Comparison of ENCODE assay signal across 10 cellular contexts in the genomic region with DNA sequence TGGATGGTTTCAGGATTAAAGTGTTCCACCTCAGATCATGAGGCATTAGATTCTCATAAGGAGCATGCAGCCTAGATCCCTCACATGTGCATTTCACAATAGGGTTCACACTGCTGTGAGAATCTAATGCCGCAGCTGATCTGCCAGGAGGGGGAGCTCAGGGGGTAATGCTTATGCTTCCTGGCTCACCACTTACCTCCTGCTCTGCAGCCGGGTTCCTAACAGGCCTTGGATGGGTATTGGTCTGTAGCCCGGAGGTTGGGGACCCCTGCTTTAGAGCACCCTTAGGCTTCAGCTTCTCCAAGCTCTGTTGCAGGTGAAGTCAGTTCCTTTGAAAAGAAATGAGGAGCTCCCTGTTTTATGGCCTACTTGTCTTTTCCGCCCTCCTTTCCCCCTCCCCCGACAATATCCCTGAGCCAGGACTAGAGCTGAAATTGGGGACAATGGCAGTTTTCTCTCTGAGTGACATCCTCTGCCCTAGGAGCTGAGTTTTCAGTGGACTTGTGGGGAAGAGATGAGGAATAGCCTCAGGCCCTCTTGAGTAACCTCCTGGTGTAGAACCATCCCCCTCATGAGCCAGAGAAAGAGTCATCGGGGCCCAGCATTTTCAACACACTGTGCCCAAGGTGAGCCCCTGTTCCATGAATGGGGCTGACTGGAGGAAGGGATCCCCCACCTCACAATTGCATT. TPM values are rescaled to one million over a fixed set of nuclear protein-coding genes. Genes with fewer than 3 reads are reported as not detected.
A peak's percentile ranks its signal among the peaks of the same experiment; 100 is the strongest.
DNase-seq lines count a peak whose midpoint lies in the region; ATAC-seq, FAIRE-seq and TF ChIP-seq lines count a peak whose summit lies in the region.
"Had no signal": no experiment of that assay in that cellular context is flagged by ENCODE, and none has a peak within 500 bp of the region (broad histone marks: within the 10 kb centered on the region; RNA-seq: fewer than 3 reads in every experiment).

No MANE protein-coding gene starts in this region.

- no peaks in the 10 kb centered on the region for H4K20me1 ChIP-seq in GM12878 (ENCODE audit: control insufficient read depth, insufficient read depth)

- CTCF ChIA-PET in GM12878 (lab: Yijun Ruan, JAX) = interaction anchor here (2.3 kb wide), 2 partner anchors 13 to 15 kb away, joined by 10 to 14 read pairs; no protein-coding TSS in a partner anchor

- H3K9ac ChIP-seq in GM12878 (ENCODE audit: control insufficient read depth, insufficient read depth, low read length) (no peak overlapping the region), mesenchymal stem cell (ENCODE audit: low read length) (no peak overlapping the region)

- H3K27ac ChIP-seq in GM12878 (ENCODE audit: control insufficient read depth, insufficient read depth) (no peak overlapping the region), mesenchymal stem cell (ENCODE audit: low read length, poor library complexity, severe bottlenecking) (no peak overlapping the region), left lung (no peak overlapping the region), upper lobe of right lung (no peak overlapping the region)
- H3K27ac ChIP-seq: adrenal gland had no signal

- H3K79me2 ChIP-seq in GM12878 (ENCODE audit: control insufficient read depth, insufficient read depth, low read length) = no peaks in the 10 kb centered on the region

- H2BK120ac ChIP-seq in mesenchymal stem cell (ENCODE audit: low read depth, low read length) = no peak overlapping the region

- no peak overlapping the region for H3K14ac ChIP-seq in mesenchymal stem cell (ENCODE audit: low read length in 2 of 2)

- intact Hi-C loops in GM12878 (cut with micrococcal nuclease; ENCODE audit: unreplicated experiment) (no loop called here), left lung (cut with DNase I) (no loop called here), upper lobe of right lung (cut with DNase I) (no loop called here)

- POLR2A ChIA-PET in GM12878 (lab: Charles Lee) = interaction anchor here (0.6 to 1.3 kb wide), 3 partner anchors 10 to 16 kb away, joined by 3 to 5 read pairs (median 3); no protein-coding TSS in a partner anchor

- no peak overlapping the region for H4K91ac ChIP-seq in mesenchymal stem cell (ENCODE audit: low read length)

- H2AFZ ChIP-seq in GM12878 (ENCODE audit: control insufficient read depth, low read depth, low read length) (no peak overlapping the region), mesenchymal stem cell (ENCODE audit: low read depth, low read length) (no peak overlapping the region)

- peak; percentile 7 to 21 (median 15); a peak in 2 of 6 replicates for TF ChIP-seq CTCF in GM12878 (IDR thresholded peaks at IDR 0.05 in 2 of 3, conservative IDR thresholded peaks at IDR 0.05 in 1 of 3; ENCODE audit: control insufficient read depth in 2 of 3, extremely low read depth in 1 of 3, insufficient read depth in 1 of 3, low read depth in 3 of 3, low read length in 3 of 3)
- no peak for TF ChIP-seq CTCF in left lung (IDR thresholded peaks at IDR 0.05)
- no peak for TF ChIP-seq CTCF in upper lobe of right lung (IDR thresholded peaks at IDR 0.05)

- H2BK5ac ChIP-seq in mesenchymal stem cell (ENCODE audit: low read depth, low read length, poor library complexity, severe bottlenecking) = no peak overlapping the region

- RAD21 ChIA-PET in GM12878 (lab: Charles Lee; ENCODE audit: unreplicated experiment) = no interaction called here

- BruUV-seq in GM12878 (replicated peaks; lab: Mats Ljungman, UMichigan) = no TSS peak

- no peak for TF ChIP-seq POLR2A in GM12878 (IDR thresholded peaks at IDR 0.05; ENCODE audit: low read depth, low read length)

- in situ Hi-C loops in GM12878 (cut with MboI) = no loop called here

- no peak overlapping the region for H4K8ac ChIP-seq in mesenchymal stem cell (ENCODE audit: low read length)

- no peak for TF ChIP-seq EP300 in GM12878 (IDR thresholded peaks at IDR 0.05; ENCODE audit: borderline replicate concordance in 1 of 2, control insufficient read depth in 1 of 2, low read depth in 2 of 2, low read length in 2 of 2)

- H2BK15ac ChIP-seq in mesenchymal stem cell (ENCODE audit: low read depth, poor library complexity, severe bottlenecking) = no peak overlapping the region

- H3K36me3 ChIP-seq in GM12878 (ENCODE audit: control insufficient read depth in 2 of 2, insufficient read depth in 2 of 2, low read length in 1 of 2) (peaks cover 0 to 2% of the 10 kb centered on the region in 2 experiments; a peak in 3 of 4 replicates), mesenchymal stem cell (ENCODE audit: control insufficient read depth in 1 of 2, insufficient read depth in 2 of 2, low read depth in 1 of 2, low read length in 2 of 2) (no peaks in the 10 kb centered on the region), left lung (no peaks in the 10 kb centered on the region), upper lobe of right lung (no peaks in the 10 kb centered on the region)
- H3K36me3 ChIP-seq: adrenal gland had no signal

- ATAC-seq in GM12878 = peak; percentile 41; the same call in 2 of the 3 replicates
- no peak for ATAC-seq in left lung
- no peak for ATAC-seq in upper lobe of right lung
- ATAC-seq in GM21423 (IDR thresholded peaks at IDR 0.05; ENCODE audit: unreplicated experiment) = no peak

- no peaks in the 10 kb centered on the region for H3K27me3 ChIP-seq in GM12878 (replicated peaks in 1 of 2; ENCODE audit: control insufficient read depth in 2 of 2, insufficient read depth in 2 of 2, low read length in 1 of 2)
- no peaks in the 10 kb centered on the region for H3K27me3 ChIP-seq in mesenchymal stem cell (ENCODE audit: control insufficient read depth in 1 of 2, insufficient read depth in 1 of 2, low read length in 2 of 2)
- H3K27me3 ChIP-seq in left lung = no peaks in the 10 kb centered on the region
- no peaks in the 10 kb centered on the region for H3K27me3 ChIP-seq in upper lobe of right lung
- H3K27me3 ChIP-seq: adrenal gland had no signal

- H3K9me3 ChIP-seq in GM12878 (replicated peaks; ENCODE audit: control insufficient read depth, insufficient read depth, low read length) (no peaks in the 10 kb centered on the region), mesenchymal stem cell (ENCODE audit: control insufficient read depth, low read length) (no peaks in the 10 kb centered on the region), left lung (no peaks in the 10 kb centered on the region), upper lobe of right lung (no peaks in the 10 kb centered on the region)
- H3K9me3 ChIP-seq: adrenal gland had no signal

- no peak overlapping the region for H2BK12ac ChIP-seq in mesenchymal stem cell (ENCODE audit: low read length in 2 of 2)

- no peaks in the 10 kb centered on the region for H3K4me1 ChIP-seq in GM12878 (ENCODE audit: control insufficient read depth, insufficient read depth, low read length)
- peaks cover 8% of the 10 kb centered on the region for H3K4me1 ChIP-seq in mesenchymal stem cell (ENCODE audit: control insufficient read depth, insufficient read depth, low read depth, low read length)
- H3K4me1 ChIP-seq in left lung = no peaks in the 10 kb centered on the region
- H3K4me1 ChIP-seq in upper lobe of right lung = no peaks in the 10 kb centered on the region
- H3K4me1 ChIP-seq: adrenal gland had no signal

- H3K4me2 ChIP-seq in GM12878 (ENCODE audit: control insufficient read depth, insufficient read depth) (no peak overlapping the region), mesenchymal stem cell (ENCODE audit: low read length, poor library complexity, severe bottlenecking) (no peak overlapping the region)

- H3K79me1 ChIP-seq in mesenchymal stem cell (replicated peaks; ENCODE audit: low read length, poor library complexity, severe bottlenecking) = peaks cover 9% of the 10 kb centered on the region

- no peak overlapping the region for H3K23ac ChIP-seq in mesenchymal stem cell (ENCODE audit: low read length in 2 of 2)

- no peak overlapping the region for H3K18ac ChIP-seq in mesenchymal stem cell (ENCODE audit: low read depth in 1 of 2, low read length in 2 of 2)

- no peak for TF ChIP-seq RAD21 in GM12878 (IDR thresholded peaks at IDR 0.05; ENCODE audit: insufficient read depth, low read depth, low read length)

- FAIRE-seq in GM12878 (lab: Jason Lieb, UNC) = no peak

- H3K4me3 ChIP-seq in GM12878 (no peak overlapping the region), mesenchymal stem cell (ENCODE audit: insufficient read depth in 1 of 2, low read depth in 1 of 2, low read length in 2 of 2) (no peak overlapping the region), left lung (no peak overlapping the region), upper lobe of right lung (no peak overlapping the region)
- H3K4me3 ChIP-seq: adrenal gland had no signal

- no peak overlapping the region for H3K4ac ChIP-seq in mesenchymal stem cell (ENCODE audit: low read depth in 1 of 2, low read length in 2 of 2)

- SMC1A ChIA-PET in GM12878 (lab: Charles Lee; ENCODE audit: uncharacterized antibody, unreplicated experiment) = interaction anchor here (0.6 to 1.8 kb wide), 4 partner anchors 10 to 354 kb away, joined by 3 to 5 read pairs (median 4); no protein-coding TSS in a partner anchor

- peak; percentile 61 for DNase-seq in ELR (ENCODE audit: low read depth)
- peak; percentile 27 for DNase-seq in HT1080 (ENCODE audit: low read depth)
- DNase-seq in GM12878 (ENCODE audit: low read depth, low spot score) = no peak
- DNase-seq in mesenchymal stem cell = peak; percentile 43
- no peak for DNase-seq in left lung
- DNase-seq in upper lobe of right lung = no peak
- no peak for DNase-seq in activated CD4-positive, alpha-beta T cell treated with anti-CD3 and anti-CD28 coated beads for 48 hours
- DNase-seq: adrenal gland, T-helper 1 cell had no signal

- no peak overlapping the region for H2AK5ac ChIP-seq in mesenchymal stem cell (ENCODE audit: low read length, severe bottlenecking)

- 98% methylated on average over 6 of the region's 6 CpGs for WGBS in GM12878 (ENCODE audit: insufficient coverage, insufficient replicate concordance, low lambda C conversion rate, missing lambda C conversion rate)
- 81% methylated on average over 4 of the region's 6 CpGs for WGBS in mesenchymal stem cell

RNA-seq across cellular contexts. Expression of a gene that starts 16.2 kb away (rescaled TPM):
- total RNA-seq in HT1080 (2014; rRNA removed; shearing (Covaris generic)) = 37.5 and 63.4 TPM in 2 replicates
- polyA plus RNA-seq in HT1080 (2015; cell fraction: cytosol; rRNA removed) = 76.6 and 86.5 TPM in 2 replicates
- 43.5 and 45.5 TPM in 2 replicates for polyA plus RNA-seq in HT1080 (2015; cell fraction: nucleus; rRNA removed)
- total RNA-seq in GM12878 (2013; cell fraction: nucleolus; rRNA removed) = 33.1 and 35.1 TPM in 2 replicates
- total RNA-seq in GM12878 (2014; rRNA removed) = 43.2 and 53.3 TPM in 2 replicates
- total RNA-seq in GM12878 (2014; rRNA removed; fragmentation: Illumina TruSeq; extraction: Trizol) = 46.4 and 48.5 TPM in 2 replicates
- 48.0 and 49.7 TPM in 2 replicates for total RNA-seq in GM12878 (2021)
- 39.7 TPM for polyA plus RNA-seq in GM12878 (2011; ENCODE audit: low read depth)
- 96.8 and 98.5 TPM in 2 replicates for polyA plus RNA-seq in GM12878 (2011; rRNA removed)
- polyA plus RNA-seq in GM12878 (2011; cell fraction: cytosol; rRNA removed) = 28.4 and 28.9 TPM in 2 replicates
- 27.6 and 27.7 TPM in 2 replicates for polyA plus RNA-seq in GM12878 (2011; cell fraction: nucleus; rRNA removed)
- polyA plus RNA-seq in GM12878 (2012) = 49.7 and 62.4 TPM in 2 replicates
- 61.9 and 75.9 TPM in 2 replicates for polyA plus RNA-seq in GM12878 (2014; fragmentation: Illumina TruSeq; extraction: Trizol)
- polyA plus RNA-seq in GM12878 (2014; fragmentation: Nextera tagmentation; extraction: Ambion mirVana) = 10 to 100 TPM; 65.5 to 77.7 TPM
- 37.6 and 46.4 TPM in 2 replicates for polyA plus RNA-seq in GM12878 (2014; rRNA removed)
- polyA plus RNA-seq in GM12878 (2016; fragmentation: Nextera tagmentation; extraction: Ambion mirVana) = 100 to 1,000 TPM; 119 to 122 TPM
- 29.9 and 47.2 TPM in 2 replicates for polyA minus RNA-seq in GM12878 (2011; rRNA and poly(A)+ RNA removed)
- polyA minus RNA-seq in GM12878 (2011; cell fraction: cytosol; rRNA and poly(A)+ RNA removed) = 13.9 and 17.6 TPM in 2 replicates
- 9.1 and 15.5 TPM in 2 replicates for polyA minus RNA-seq in GM12878 (2011; cell fraction: nucleus; rRNA and poly(A)+ RNA removed)
- polyA plus RNA-seq in mesenchymal stem cell (2013, experiment 1 of 2) = 35.4 TPM
- polyA plus RNA-seq in mesenchymal stem cell (2013, experiment 2 of 2) = 37.9 TPM
- total RNA-seq in left lung = 10 to 100 TPM; 51.8 to 61.1 TPM
- 61.7 TPM for total RNA-seq in upper lobe of right lung

RNA-seq across cellular contexts. Expression of a gene that starts 28.8 kb away (rescaled TPM):
- total RNA-seq in HT1080 (2014; rRNA removed; shearing (Covaris generic)) = 67.6 and 71.2 TPM in 2 replicates
- 57.2 and 65.5 TPM in 2 replicates for polyA plus RNA-seq in HT1080 (2015; cell fraction: cytosol; rRNA removed)
- 134 and 140 TPM in 2 replicates for polyA plus RNA-seq in HT1080 (2015; cell fraction: nucleus; rRNA removed)
- total RNA-seq in GM12878 (2013; cell fraction: nucleolus; rRNA removed) = 24.5 and 26.0 TPM in 2 replicates
- total RNA-seq in GM12878 (2014; rRNA removed) (55.2 and 75.9 TPM in 2 replicates), GM12878 (2014; rRNA removed; fragmentation: Illumina TruSeq; extraction: Trizol) (96.7 and 101 TPM in 2 replicates), GM12878 (2021) (52.6 and 59.3 TPM in 2 replicates), left lung (1 to 10 TPM; 3.6 to 8.8 TPM), upper lobe of right lung (1.6 TPM)
- 13.8 TPM for polyA plus RNA-seq in GM12878 (2011; ENCODE audit: low read depth)
- polyA plus RNA-seq in GM12878 (2011; rRNA removed) (63.9 and 131 TPM in 2 replicates), GM12878 (2014; fragmentation: Illumina TruSeq; extraction: Trizol) (93.0 and 111 TPM in 2 replicates), GM12878 (2014; fragmentation: Nextera tagmentation; extraction: Ambion mirVana) (10 to 100 TPM; 58.1 to 64.4 TPM), GM12878 (2014; rRNA removed) (36.1 and 44.1 TPM in 2 replicates), GM12878 (2016; fragmentation: Nextera tagmentation; extraction: Ambion mirVana) (100 to 1,000 TPM; 117 to 122 TPM)
- 16.7 and 19.6 TPM in 2 replicates for polyA plus RNA-seq in GM12878 (2011; cell fraction: cytosol; rRNA removed)
- 34.3 and 53.5 TPM in 2 replicates for polyA plus RNA-seq in GM12878 (2011; cell fraction: nucleus; rRNA removed)
- 18.8 and 33.5 TPM in 2 replicates for polyA plus RNA-seq in GM12878 (2012)
- 22.7 and 22.8 TPM in 2 replicates for polyA minus RNA-seq in GM12878 (2011; rRNA and poly(A)+ RNA removed)
- polyA minus RNA-seq in GM12878 (2011; cell fraction: cytosol; rRNA and poly(A)+ RNA removed) = 10.8 and 14.7 TPM in 2 replicates
- polyA minus RNA-seq in GM12878 (2011; cell fraction: nucleus; rRNA and poly(A)+ RNA removed) = 14.3 and 16.6 TPM in 2 replicates
- 4.8 TPM for polyA plus RNA-seq in mesenchymal stem cell (2013, experiment 1 of 2)
- 4.5 TPM for polyA plus RNA-seq in mesenchymal stem cell (2013, experiment 2 of 2)

RNA-seq across cellular contexts. Expression of a gene that starts 29.3 kb away (rescaled TPM):
- 23.2 and 27.6 TPM in 2 replicates for total RNA-seq in HT1080 (2014; rRNA removed; shearing (Covaris generic))
- 11.1 and 14.0 TPM in 2 replicates for polyA plus RNA-seq in HT1080 (2015; cell fraction: cytosol; rRNA removed)
- polyA plus RNA-seq in HT1080 (2015; cell fraction: nucleus; rRNA removed) = 13.9 and 15.8 TPM in 2 replicates
- 38.4 and 41.6 TPM in 2 replicates for total RNA-seq in GM12878 (2013; cell fraction: nucleolus; rRNA removed)
- total RNA-seq in GM12878 (2014; rRNA removed) = 23.7 and 24.1 TPM in 2 replicates
- total RNA-seq in GM12878 (2014; rRNA removed; fragmentation: Illumina TruSeq; extraction: Trizol) = 20.7 and 25.3 TPM in 2 replicates
- total RNA-seq in GM12878 (2021) = 50.4 and 53.9 TPM in 2 replicates
- 4.3 TPM for polyA plus RNA-seq in GM12878 (2011; ENCODE audit: low read depth)
- polyA plus RNA-seq in GM12878 (2011; rRNA removed) = 25.0 and 50.1 TPM in 2 replicates
- 7.3 and 7.8 TPM in 2 replicates for polyA plus RNA-seq in GM12878 (2011; cell fraction: cytosol; rRNA removed)
- polyA plus RNA-seq in GM12878 (2011; cell fraction: nucleus; rRNA removed) = 11.5 and 12.9 TPM in 2 replicates
- 23.8 TPM in 2 replicates for polyA plus RNA-seq in GM12878 (2012)
- 21.8 and 24.0 TPM in 2 replicates for polyA plus RNA-seq in GM12878 (2014; fragmentation: Illumina TruSeq; extraction: Trizol)
- polyA plus RNA-seq in GM12878 (2014; fragmentation: Nextera tagmentation; extraction: Ambion mirVana) = 10 to 100 TPM in 1 of 2 experiments, 1 to 10 TPM in 1; 9.1 to 18.1 TPM
- 19.5 and 22.5 TPM in 2 replicates for polyA plus RNA-seq in GM12878 (2014; rRNA removed)
- 100 to 1,000 TPM; 114 to 133 TPM for polyA plus RNA-seq in GM12878 (2016; fragmentation: Nextera tagmentation; extraction: Ambion mirVana)
- 7.6 and 11.0 TPM in 2 replicates for polyA minus RNA-seq in GM12878 (2011; rRNA and poly(A)+ RNA removed)
- polyA minus RNA-seq in GM12878 (2011; cell fraction: cytosol; rRNA and poly(A)+ RNA removed) = 4.5 and 11.9 TPM in 2 replicates
- polyA minus RNA-seq in GM12878 (2011; cell fraction: nucleus; rRNA and poly(A)+ RNA removed) = 10.6 and 16.1 TPM in 2 replicates
- polyA plus RNA-seq in mesenchymal stem cell (2013, experiment 1 of 2) = 9.8 TPM
- polyA plus RNA-seq in mesenchymal stem cell (2013, experiment 2 of 2) = 10.9 TPM
- total RNA-seq in left lung = 10 to 100 TPM; 17.9 to 24.8 TPM
- 21.8 TPM for total RNA-seq in upper lobe of right lung

RNA-seq across cellular contexts. Expression of a gene that starts 51.8 kb away (rescaled TPM):
- 93.4 and 100 TPM in 2 replicates for total RNA-seq in HT1080 (2014; rRNA removed; shearing (Covaris generic))
- polyA plus RNA-seq in HT1080 (2015; cell fraction: cytosol; rRNA removed) = 140 and 169 TPM in 2 replicates
- polyA plus RNA-seq in HT1080 (2015; cell fraction: nucleus; rRNA removed) = 104 and 113 TPM in 2 replicates
- total RNA-seq in GM12878 (2013; cell fraction: nucleolus; rRNA removed) = 114 and 118 TPM in 2 replicates
- total RNA-seq in GM12878 (2014; rRNA removed) (164 and 203 TPM in 2 replicates), GM12878 (2014; rRNA removed; fragmentation: Illumina TruSeq; extraction: Trizol) (227 and 241 TPM in 2 replicates), GM12878 (2021) (182 and 189 TPM in 2 replicates), left lung (100 to 1,000 TPM in 1 of 2 donors, 10 to 100 TPM in 1; 76.0 to 132 TPM), upper lobe of right lung (118 TPM)
- polyA plus RNA-seq in GM12878 (2011; ENCODE audit: low read depth) = 98.0 TPM
- polyA plus RNA-seq in GM12878 (2011; rRNA removed) (226 and 358 TPM in 2 replicates), GM12878 (2014; fragmentation: Illumina TruSeq; extraction: Trizol) (180 and 248 TPM in 2 replicates), GM12878 (2014; fragmentation: Nextera tagmentation; extraction: Ambion mirVana) (100 to 1,000 TPM; 200 to 274 TPM), GM12878 (2014; rRNA removed) (70.4 and 90.1 TPM in 2 replicates), GM12878 (2016; fragmentation: Nextera tagmentation; extraction: Ambion mirVana) (100 to 1,000 TPM; 199 to 204 TPM)
- polyA plus RNA-seq in GM12878 (2011; cell fraction: cytosol; rRNA removed) = 74.2 and 104 TPM in 2 replicates
- 87.6 and 103 TPM in 2 replicates for polyA plus RNA-seq in GM12878 (2011; cell fraction: nucleus; rRNA removed)
- 212 and 254 TPM in 2 replicates for polyA plus RNA-seq in GM12878 (2012)
- 117 and 211 TPM in 2 replicates for polyA minus RNA-seq in GM12878 (2011; rRNA and poly(A)+ RNA removed)
- 77.0 and 89.1 TPM in 2 replicates for polyA minus RNA-seq in GM12878 (2011; cell fraction: cytosol; rRNA and poly(A)+ RNA removed)
- polyA minus RNA-seq in GM12878 (2011; cell fraction: nucleus; rRNA and poly(A)+ RNA removed) = 23.2 and 34.7 TPM in 2 replicates
- polyA plus RNA-seq in mesenchymal stem cell (2013, experiment 1 of 2) = 162 TPM
- 165 TPM for polyA plus RNA-seq in mesenchymal stem cell (2013, experiment 2 of 2)

Comparison
In these comparisons a context has a peak if more than half of its experiments do, and no peak if none do; other contexts are left out.
1. DNase-seq: peak in ELR (single experiment), HT1080 (single experiment) and mesenchymal stem cell (single experiment); none in GM12878 (single experiment), left lung (0 of 2), upper lobe of right lung (single experiment) and activated CD4-positive, alpha-beta T cell treated with anti-CD3 and anti-CD28 coated beads for 48 hours (single experiment).
2. CTCF ChIP-seq: peak in GM12878 (3 of 3); none in left lung (0 of 2) and upper lobe of right lung (single experiment).